Comparison of ENCODE assay signal across 11 cellular contexts in genomic region chr2:181106229-181106628, GRCh38.
A peak's percentile ranks its signal among the peaks of the same experiment; 100 is the strongest.
DNase-seq lines count a peak whose midpoint lies in the region; ATAC-seq and TF ChIP-seq lines count a peak whose summit lies in the region.
"Had no signal": no experiment of that assay in that cellular context is flagged by ENCODE, and none has a peak within 500 bp of the region (broad histone marks: within the 10 kb centered on the region; RNA-seq: fewer than 3 reads in every experiment).

No MANE protein-coding gene starts in this region.

- no peaks in the 10 kb centered on the region for H3K9me3 ChIP-seq in neural progenitor cell (ENCODE audit: low read depth)

- DNase-seq in activated T-cell treated with anti-CD3 and anti-CD28 coated beads, Interleukin-2, amount 50 U/mL, for 24 hours = no peak
- DNase-seq in activated T-cell treated with anti-CD3 and anti-CD28 coated beads, Interleukin-2, amount 50 U/mL, for 1 hour = no peak
- DNase-seq in M059J (ENCODE audit: low read depth) = peak; percentile 81
- peak; percentile 13 for DNase-seq in neural progenitor cell (ENCODE audit: low spot score)
- no peak for DNase-seq in NCI-H345 (lab: John Stamatoyannopoulos, UW)
- DNase-seq: nucleus accumbens; stimulated activated CD4-positive, alpha-beta T cell treated with anti-CD3 and anti-CD28 coated beads, Interleukin-1b, Interleukin-23, amount 100 ng/mL, for 48 hours had no signal

- no peaks in the 10 kb centered on the region for H4K20me1 ChIP-seq in neural progenitor cell (ENCODE audit: low read depth)

- no peaks in the 10 kb centered on the region for H3K27me3 ChIP-seq in neural progenitor cell

- no peak overlapping the region for H3K4me2 ChIP-seq in neural progenitor cell

- peaks cover 10% of the 10 kb centered on the region for H3K9me3 Mint-ChIP-seq in activated T-cell treated with anti-CD3 and anti-CD28 coated beads, Interleukin-2, amount 50 U/mL, for 24 hours
- no peaks in the 10 kb centered on the region for H3K9me3 Mint-ChIP-seq in activated naive CD8-positive, alpha-beta T cell (ENCODE audit: low read depth)
- H3K9me3 Mint-ChIP-seq in neural progenitor cell = no peaks in the 10 kb centered on the region
- H3K9me3 Mint-ChIP-seq: GM23338 had no signal

- H3K4me1 ChIP-seq in neural progenitor cell = peaks cover 13% of the 10 kb centered on the region

- no peaks in the 10 kb centered on the region for H3F3A ChIP-seq in neural progenitor cell (ENCODE audit: low read depth)

- peak overlapping the region; percentile 18 for H3K4me3 Mint-ChIP-seq in activated T-cell treated with anti-CD3 and anti-CD28 coated beads, Interleukin-2, amount 50 U/mL, for 24 hours
- H3K4me3 Mint-ChIP-seq in activated naive CD8-positive, alpha-beta T cell = peak overlapping the region; percentile 27
- no peak overlapping the region for H3K4me3 Mint-ChIP-seq in neural progenitor cell
- H3K4me3 Mint-ChIP-seq: GM23338 had no signal

- H3K27ac Mint-ChIP-seq in activated T-cell treated with anti-CD3 and anti-CD28 coated beads, Interleukin-2, amount 50 U/mL, for 24 hours = peak overlapping the region; percentile 88
- peak overlapping the region; percentile 92 for H3K27ac Mint-ChIP-seq in activated naive CD8-positive, alpha-beta T cell
- no peak overlapping the region for H3K27ac Mint-ChIP-seq in neural progenitor cell

- ATAC-seq in HG03196 (IDR thresholded peaks at IDR 0.05; ENCODE audit: unreplicated experiment) = no peak
- ATAC-seq in HG03135 (IDR thresholded peaks at IDR 0.05; ENCODE audit: unreplicated experiment) = no peak

- no peak for TF ChIP-seq CTCF in neural progenitor cell (IDR thresholded peaks at IDR 0.05)

- no peaks in the 10 kb centered on the region for H3K36me3 ChIP-seq in neural progenitor cell

- H3K79me2 ChIP-seq in neural progenitor cell (ENCODE audit: low read depth) = no peaks in the 10 kb centered on the region

- no peak overlapping the region for H3K9ac ChIP-seq in neural progenitor cell

- no peaks in the 10 kb centered on the region for H3K27me3 Mint-ChIP-seq in activated T-cell treated with anti-CD3 and anti-CD28 coated beads, Interleukin-2, amount 50 U/mL, for 24 hours
- H3K27me3 Mint-ChIP-seq in activated naive CD8-positive, alpha-beta T cell = no peaks in the 10 kb centered on the region
- no peaks in the 10 kb centered on the region for H3K27me3 Mint-ChIP-seq in neural progenitor cell (ENCODE audit: insufficient read depth, low read depth)

- H3K27ac ChIP-seq in neural progenitor cell = no peak overlapping the region

- H3K36me3 Mint-ChIP-seq in activated T-cell treated with anti-CD3 and anti-CD28 coated beads, Interleukin-2, amount 50 U/mL, for 24 hours (ENCODE audit: low read depth) = peaks cover 12% of the 10 kb centered on the region
- peaks cover 5% of the 10 kb centered on the region for H3K36me3 Mint-ChIP-seq in activated naive CD8-positive, alpha-beta T cell
- no peaks in the 10 kb centered on the region for H3K36me3 Mint-ChIP-seq in neural progenitor cell

- peaks cover 56% of the 10 kb centered on the region for H3K4me1 Mint-ChIP-seq in activated T-cell treated with anti-CD3 and anti-CD28 coated beads, Interleukin-2, amount 50 U/mL, for 24 hours (ENCODE audit: low read depth)
- peaks cover 58% of the 10 kb centered on the region for H3K4me1 Mint-ChIP-seq in activated naive CD8-positive, alpha-beta T cell (ENCODE audit: low read depth)
- H3K4me1 Mint-ChIP-seq in neural progenitor cell = peaks cover 14% of the 10 kb centered on the region

- no peak overlapping the region for H2AFZ ChIP-seq in neural progenitor cell (replicated peaks)
- H2AFZ ChIP-seq: GM23338 had no signal

- H3K4me3 ChIP-seq in neural progenitor cell = no peak overlapping the region
- H3K4me3 ChIP-seq: GM23338 had no signal

Comparison
In these comparisons a context has a peak if more than half of its experiments do, and no peak if none do; other contexts are left out.
1. DNase-seq: peak in M059J (single experiment) and neural progenitor cell (single experiment); none in activated T-cell treated with anti-CD3 and anti-CD28 coated beads, Interleukin-2, amount 50 U/mL, for 24 hours (single experiment), activated T-cell treated with anti-CD3 and anti-CD28 coated beads, Interleukin-2, amount 50 U/mL, for 1 hour (single experiment) and NCI-H345 (single experiment).